In the genomic region with DNA sequence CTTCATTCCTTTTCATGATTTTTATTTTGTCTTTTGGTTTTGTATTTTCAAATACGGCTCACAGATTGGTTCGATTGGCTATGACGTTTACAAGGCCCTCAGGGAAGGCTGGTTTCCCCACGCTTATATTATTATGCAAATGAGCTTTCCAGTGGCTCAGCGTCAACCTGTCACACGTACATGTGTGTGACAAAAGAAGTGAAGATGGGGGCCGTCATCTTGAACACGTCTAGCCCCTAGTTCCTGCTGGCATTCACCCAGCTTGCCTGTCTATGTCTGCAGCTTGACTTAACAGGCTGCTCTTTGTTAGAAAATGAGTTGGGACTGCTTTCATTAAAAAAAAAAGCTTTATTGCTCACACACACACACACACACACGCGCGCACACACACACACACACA, we compare ENCODE assay signal across 19 cellular contexts.
"Had no signal": no experiment of that assay in that cellular context is flagged by ENCODE, and none has a peak within 500 bp of the region (broad histone marks: within the 10 kb centered on the region; RNA-seq: fewer than 3 reads in every experiment).

No MANE protein-coding gene starts in this region.

- H3K27me3 Mint-ChIP-seq: activated B cell treated with CpG ODN at 0.5 μM for 24 hours; activated CD4-positive, alpha-beta memory T cell treated with anti-CD3 and anti-CD28 coated beads for 36 hours; activated naive CD8-positive, alpha-beta T cell treated with anti-CD3 and anti-CD28 coated beads for 36 hours; naive B cell; stimulated activated naive B cell treated with anti-CD40 and anti-IgM and Interleukin-4, amounts not matched to agents 10 μg/mL and 1 μg/mL and 100 μg/mL, for 72 hours had no signal

- H3K27me3 ChIP-seq: body of pancreas, sigmoid colon, spleen, upper lobe of right lung had no signal

- H3K9me3 Mint-ChIP-seq: activated CD4-positive, alpha-beta memory T cell treated with anti-CD3 and anti-CD28 coated beads for 36 hours; T-helper 2 cell treated with Interferon-gamma antibody and Interleukin-4, amounts not matched to agents 5 μg/mL and 100 μg/mL, for 36 hours had no signal

- DNase-seq: activated B cell treated with CpG ODN at 0.5 μM for 24 hours; activated CD4-positive, alpha-beta memory T cell treated with anti-CD3 and anti-CD28 coated beads for 36 hours; activated CD4-positive, alpha-beta T cell treated with anti-CD3 and anti-CD28 coated beads for 4 hours; activated naive CD4-positive, alpha-beta T cell; activated naive CD8-positive, alpha-beta T cell treated with anti-CD3 and anti-CD28 coated beads for 36 hours; activated T-cell treated with anti-CD3 and anti-CD28 coated beads for 4 hours; amniotic stem cell; body of pancreas; left cardiac atrium; mesenchymal stem cell; mucosa of descending colon; naive B cell; sigmoid colon; spleen; stimulated activated naive B cell treated with anti-CD40 and anti-IgM and Interleukin-4, amounts not matched to agents 10 μg/mL and 1 μg/mL and 100 μg/mL, for 72 hours; upper lobe of right lung had no signal

- H3K4me1 ChIP-seq: body of pancreas, parathyroid adenoma, sigmoid colon, spleen, upper lobe of right lung had no signal

- H3K4me3 Mint-ChIP-seq: activated B cell treated with CpG ODN at 0.5 μM for 24 hours; activated CD4-positive, alpha-beta memory T cell treated with anti-CD3 and anti-CD28 coated beads for 36 hours; activated naive CD8-positive, alpha-beta T cell treated with anti-CD3 and anti-CD28 coated beads for 36 hours; naive B cell; stimulated activated naive B cell treated with anti-CD40 and anti-IgM and Interleukin-4, amounts not matched to agents 10 μg/mL and 1 μg/mL and 100 μg/mL, for 72 hours; T-helper 2 cell treated with Interferon-gamma antibody and Interleukin-4, amounts not matched to agents 5 μg/mL and 100 μg/mL, for 36 hours had no signal

- H2AFZ ChIP-seq: parathyroid adenoma had no signal

- H3K9me3 ChIP-seq: body of pancreas, mucosa of descending colon, sigmoid colon, thoracic aorta, upper lobe of right lung had no signal

- H3K27ac ChIP-seq: body of pancreas, parathyroid adenoma, sigmoid colon, spleen, thoracic aorta, upper lobe of right lung had no signal

- ATAC-seq: body of pancreas; left cardiac atrium; mucosa of descending colon; stimulated activated naive B cell treated with anti-CD40 and anti-IgM and Interleukin-4, amounts not matched to agents 10 μg/mL and 1 μg/mL and 100 μg/mL, for 72 hours; upper lobe of right lung had no signal

- H3K36me3 Mint-ChIP-seq: activated CD4-positive, alpha-beta memory T cell treated with anti-CD3 and anti-CD28 coated beads for 36 hours; activated naive CD8-positive, alpha-beta T cell treated with anti-CD3 and anti-CD28 coated beads for 36 hours; naive B cell; stimulated activated naive B cell treated with anti-CD40 and anti-IgM and Interleukin-4, amounts not matched to agents 10 μg/mL and 1 μg/mL and 100 μg/mL, for 72 hours had no signal

- H3K4me1 Mint-ChIP-seq: activated B cell treated with CpG ODN at 0.5 μM for 24 hours; activated naive CD8-positive, alpha-beta T cell treated with anti-CD3 and anti-CD28 coated beads for 36 hours; naive B cell; stimulated activated naive B cell treated with anti-CD40 and anti-IgM and Interleukin-4, amounts not matched to agents 10 μg/mL and 1 μg/mL and 100 μg/mL, for 72 hours had no signal

- H3K27ac Mint-ChIP-seq: activated B cell treated with CpG ODN at 0.5 μM for 24 hours; activated CD4-positive, alpha-beta memory T cell treated with anti-CD3 and anti-CD28 coated beads for 36 hours; activated naive CD8-positive, alpha-beta T cell treated with anti-CD3 and anti-CD28 coated beads for 36 hours; naive B cell; stimulated activated naive B cell treated with anti-CD40 and anti-IgM and Interleukin-4, amounts not matched to agents 10 μg/mL and 1 μg/mL and 100 μg/mL, for 72 hours; T-helper 2 cell treated with Interferon-gamma antibody and Interleukin-4, amounts not matched to agents 5 μg/mL and 100 μg/mL, for 36 hours had no signal

- H3K4me3 ChIP-seq: body of pancreas, mucosa of descending colon, sigmoid colon, spleen, thoracic aorta, upper lobe of right lung had no signal

- H3K36me3 ChIP-seq: sigmoid colon, spleen, thoracic aorta, upper lobe of right lung had no signal
